Comparison of ENCODE assay signal across 28 cellular contexts in the genomic region with DNA sequence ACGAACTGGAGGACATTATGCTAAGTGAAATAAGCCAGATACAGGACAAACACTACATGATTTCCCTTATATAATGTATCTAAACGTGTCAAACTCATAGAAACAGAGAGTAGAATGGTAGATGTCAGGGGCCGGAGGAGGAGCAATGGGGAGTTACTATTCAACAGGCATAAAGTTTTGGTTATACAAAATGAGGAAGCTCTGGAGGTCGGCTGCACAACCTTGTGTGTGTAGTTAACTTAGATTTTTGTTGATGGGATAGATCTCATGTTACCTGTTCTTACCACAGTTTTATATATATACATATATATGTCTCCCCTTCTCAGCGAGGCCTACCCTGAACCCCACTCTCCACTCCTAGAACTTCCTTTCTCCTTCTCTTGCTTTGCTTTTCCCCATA. TPM values are rescaled to one million over a fixed set of nuclear protein-coding genes. Genes with fewer than 3 reads are reported as not detected.
"Had no signal": no experiment of that assay in that cellular context is flagged by ENCODE, and none has a peak within 500 bp of the region (broad histone marks: within the 10 kb centered on the region; RNA-seq: fewer than 3 reads in every experiment).

No MANE protein-coding gene starts in this region.

- H3K36me3 Mint-ChIP-seq: activated CD4-positive, alpha-beta memory T cell treated with anti-CD3 and anti-CD28 coated beads for 36 hours; activated naive CD8-positive, alpha-beta T cell treated with anti-CD3 and anti-CD28 coated beads, Interleukin-2, amount 10 ng/mL, durations not matched to agents 7 days and 5 days; brain; natural killer cell treated with Interleukin-12 subunit alpha and Interleukin-12 subunit beta and Interleukin-15 and Interleukin-18, amount 100 ng/mL, for 72 hours had no signal

- H3K4me3 Mint-ChIP-seq: activated B cell treated with CpG ODN at 0.5 μM for 24 hours; activated CD4-positive, alpha-beta memory T cell treated with anti-CD3 and anti-CD28 coated beads for 36 hours; activated naive CD8-positive, alpha-beta T cell treated with anti-CD3 and anti-CD28 coated beads, Interleukin-2, amount 10 ng/mL, durations not matched to agents 7 days and 5 days; activated T-helper 17 cell treated with anti-CD3 and anti-CD28 coated beads, Interleukin-2, amount 50 U/mL, for 72 hours; brain; natural killer cell treated with Interleukin-12 subunit alpha and Interleukin-12 subunit beta and Interleukin-15 and Interleukin-18, amount 100 ng/mL, for 72 hours had no signal

- H3K36me3 ChIP-seq: lower lobe of right lung, stomach had no signal

- H3K4me1 Mint-ChIP-seq: activated B cell treated with CpG ODN at 0.5 μM for 24 hours; activated naive CD8-positive, alpha-beta T cell treated with anti-CD3 and anti-CD28 coated beads, Interleukin-2, amount 10 ng/mL, durations not matched to agents 7 days and 5 days; activated T-helper 17 cell treated with anti-CD3 and anti-CD28 coated beads, Interleukin-2, amount 50 U/mL, for 72 hours; brain had no signal

- H3K9me3 ChIP-seq: lower lobe of right lung, psoas muscle, stomach, testis had no signal

- H3K4me3 ChIP-seq: dorsolateral prefrontal cortex, lower lobe of right lung, psoas muscle, skin epidermis, stomach, testis had no signal

- H3K4me1 ChIP-seq: lower lobe of right lung, psoas muscle, testis had no signal

- DNase-seq: activated B cell treated with CpG ODN at 0.5 μM for 24 hours; activated CD4-positive, alpha-beta memory T cell treated with anti-CD3 and anti-CD28 coated beads for 36 hours; activated CD4-positive, alpha-beta T cell treated with anti-CD3 and anti-CD28 coated beads for 4 hours; activated naive CD4-positive, alpha-beta T cell treated with Interleukin-2 at 50 U/mL for 16 hours; activated naive CD8-positive, alpha-beta T cell treated with anti-CD3 and anti-CD28 coated beads, Interleukin-2, amount 10 ng/mL, durations not matched to agents 7 days and 5 days; central memory CD4-positive, alpha-beta T cell; dorsolateral prefrontal cortex; foreskin melanocyte; glutamatergic neuron; hypothalamus; islet precursor cell; left colon; lower lobe of right lung; psoas muscle; right cardiac atrium; stimulated activated CD4-positive, alpha-beta T cell treated with anti-CD3 and anti-CD28 coated beads, Interleukin-15, amount 100 ng/mL, for 24 hours; stimulated activated CD4-positive, alpha-beta T cell treated with anti-CD3 and anti-CD28 coated beads, Interleukin-4, amount 100 ng/mL, for 1 hour; stomach; T-helper 1 cell; T-helper 9 cell; testis had no signal

- H3K27ac Mint-ChIP-seq: activated B cell treated with CpG ODN at 0.5 μM for 24 hours; activated CD4-positive, alpha-beta memory T cell treated with anti-CD3 and anti-CD28 coated beads for 36 hours; activated naive CD8-positive, alpha-beta T cell treated with anti-CD3 and anti-CD28 coated beads, Interleukin-2, amount 10 ng/mL, durations not matched to agents 7 days and 5 days; activated T-helper 17 cell treated with anti-CD3 and anti-CD28 coated beads, Interleukin-2, amount 50 U/mL, for 72 hours; natural killer cell treated with Interleukin-12 subunit alpha and Interleukin-12 subunit beta and Interleukin-15 and Interleukin-18, amount 100 ng/mL, for 72 hours had no signal

- H3K27ac ChIP-seq: dorsolateral prefrontal cortex, epithelial cell of prostate, lower lobe of right lung, psoas muscle, skin epidermis, stomach, testis had no signal

- H3K27me3 ChIP-seq: stomach, testis had no signal

- H3K9me3 Mint-ChIP-seq: activated B cell treated with CpG ODN at 0.5 μM for 24 hours; activated CD4-positive, alpha-beta memory T cell treated with anti-CD3 and anti-CD28 coated beads for 36 hours; activated naive CD8-positive, alpha-beta T cell treated with anti-CD3 and anti-CD28 coated beads, Interleukin-2, amount 10 ng/mL, durations not matched to agents 7 days and 5 days; activated T-helper 17 cell treated with anti-CD3 and anti-CD28 coated beads, Interleukin-2, amount 50 U/mL, for 72 hours; natural killer cell treated with Interleukin-12 subunit alpha and Interleukin-12 subunit beta and Interleukin-15 and Interleukin-18, amount 100 ng/mL, for 72 hours had no signal

- H3K27me3 Mint-ChIP-seq: activated B cell treated with CpG ODN at 0.5 μM for 24 hours had no signal

RNA-seq across cellular contexts. Expression of a gene that starts 22.4 kb away (rescaled TPM):
- total RNA-seq: activated B cell treated with CpG ODN at 0.5 μM for 24 hours; activated CD4-positive, alpha-beta memory T cell treated with anti-CD3 and anti-CD28 coated beads for 36 hours; activated naive CD8-positive, alpha-beta T cell treated with anti-CD3 and anti-CD28 coated beads, Interleukin-2, amount 10 ng/mL, durations not matched to agents 7 days and 5 days; activated T-helper 17 cell treated with anti-CD3 and anti-CD28 coated beads, Interleukin-2, amount 50 U/mL, for 72 hours; left colon; lower lobe of right lung; natural killer cell treated with Interleukin-12 subunit alpha and Interleukin-12 subunit beta and Interleukin-15 and Interleukin-18, amount 100 ng/mL, for 72 hours; omental fat pad; psoas muscle; right cardiac atrium; stomach; ureter had no signal
- polyA plus RNA-seq: psoas muscle, right cardiac atrium, stomach had no signal
